Comparison of ENCODE assay signal across 1 cellular context in genomic region chr13:78589206-78589605, GRCh38.
TF ChIP-seq lines count a peak whose summit lies in the region.

No MANE protein-coding gene starts in this region.

TF ChIP-seq in HepG2, 621 proteins besides CTCF, POLR2A, EP300 and RAD21 (continued from another document):
- peak; percentile 31; the same call in 1 of the 2 replicates for TF ChIP-seq ZBED4 (CRISPR knock-in tag; IDR thresholded peaks at IDR 0.05; ENCODE audit: borderline replicate concordance)
